In genomic region chr6:132819405-132820145, GRCh38 we compare ENCODE assay signal across 9 cellular contexts. TPM values are rescaled to one million over a fixed set of nuclear protein-coding genes. Genes with fewer than 3 reads are reported as not detected.
DNase-seq lines count a peak whose midpoint lies in the region; ATAC-seq, FAIRE-seq and TF ChIP-seq lines count a peak whose summit lies in the region.
"Had no signal": no experiment of that assay in that cellular context is flagged by ENCODE, and none has a peak within 500 bp of the region (broad histone marks: within the 10 kb centered on the region; RNA-seq: fewer than 3 reads in every experiment).

No MANE protein-coding gene starts in this region.

- H3K4me3 ChIP-seq in OCI-LY7 (ENCODE audit: low read depth, low read length, poor library complexity, severe bottlenecking), result no peak overlapping the region
- H3K4me3 ChIP-seq in kidney (ENCODE audit: low read length in 2 of 2), result no peak overlapping the region

- no peaks in the 10 kb centered on the region for H3K27me3 Mint-ChIP-seq in activated naive CD4-positive, alpha-beta T cell treated with anti-CD3 and anti-CD28 coated beads, Interleukin-2, amount 50 U/mL, for 24 hours
- no peaks in the 10 kb centered on the region for H3K27me3 Mint-ChIP-seq in effector memory CD8-positive, alpha-beta T cell

- H3K9me3 Mint-ChIP-seq in activated naive CD4-positive, alpha-beta T cell treated with anti-CD3 and anti-CD28 coated beads, Interleukin-2, amount 50 U/mL, for 24 hours, result no peaks in the 10 kb centered on the region
- no peaks in the 10 kb centered on the region for H3K9me3 Mint-ChIP-seq in effector memory CD8-positive, alpha-beta T cell

- peak overlapping the region; percentile 99 for H3K27ac Mint-ChIP-seq in activated naive CD4-positive, alpha-beta T cell treated with anti-CD3 and anti-CD28 coated beads, Interleukin-2, amount 50 U/mL, for 24 hours
- peak overlapping the region; percentile 68 to 79 for H3K27ac Mint-ChIP-seq in effector memory CD8-positive, alpha-beta T cell

- FAIRE-seq in kidney (lab: Jason Lieb, UNC), result no peak

- no peak for TF ChIP-seq CTCF in OCI-LY7 (conservative IDR thresholded peaks at IDR 0.05; ENCODE audit: low read length)
- TF ChIP-seq CTCF in kidney (IDR thresholded peaks at IDR 0.05; ENCODE audit: borderline replicate concordance, extremely low read depth, insufficient read depth), result no peak

- H3K79me2 ChIP-seq in OCI-LY7 (ENCODE audit: insufficient read depth, low read depth, low read length), result peaks cover 34% of the 10 kb centered on the region

- H3K9ac ChIP-seq in kidney (ENCODE audit: low read length in 2 of 2), result no peak overlapping the region

- peaks cover 51% of the 10 kb centered on the region for H4K20me1 ChIP-seq in OCI-LY7 (ENCODE audit: insufficient read depth, low read length)

- peaks cover 51% of the 10 kb centered on the region for H3K4me1 Mint-ChIP-seq in activated naive CD4-positive, alpha-beta T cell treated with anti-CD3 and anti-CD28 coated beads, Interleukin-2, amount 50 U/mL, for 24 hours
- H3K4me1 Mint-ChIP-seq in effector memory CD8-positive, alpha-beta T cell (ENCODE audit: low read depth in 2 of 2), result peaks cover 43 to 51% of the 10 kb centered on the region in 2 donors

- POLR2A ChIA-PET in OCI-LY7 (lab: Charles Lee), result interaction anchor here (0.7 to 1.4 kb wide), 3 partner anchors 10 to 731 kb away, joined by 3 to 4 read pairs (median 3); no protein-coding TSS in a partner anchor

- BruUV-seq in OCI-LY7 (replicated peaks; lab: Mats Ljungman, UMichigan), result no TSS peak

- ATAC-seq in effector memory CD8-positive, alpha-beta T cell (replicated peaks), result no peak
- peak; percentile 53 for ATAC-seq in stimulated activated naive CD8-positive, alpha-beta T cell treated with anti-CD3 and anti-CD28 coated beads, Interleukin-15, Interleukin-2, amounts not matched to agents 100 U/mL and 50 U/mL, for 24 hours
- ATAC-seq in HG02973 (IDR thresholded peaks at IDR 0.05; ENCODE audit: unreplicated experiment), result no peak

- no peak overlapping the region for H3K4me2 ChIP-seq in OCI-LY7 (ENCODE audit: low read length)

- peaks cover 42% of the 10 kb centered on the region for H3K36me3 Mint-ChIP-seq in activated naive CD4-positive, alpha-beta T cell treated with anti-CD3 and anti-CD28 coated beads, Interleukin-2, amount 50 U/mL, for 24 hours
- H3K36me3 Mint-ChIP-seq in effector memory CD8-positive, alpha-beta T cell (ENCODE audit: insufficient read depth), result peaks cover 70% of the 10 kb centered on the region

- H3K27ac ChIP-seq in OCI-LY7 (ENCODE audit: low read depth, low read length, poor library complexity, severe bottlenecking) (peak overlapping the region; percentile 23), kidney (ENCODE audit: low read depth in 2 of 2, low read length in 2 of 2) (no peak overlapping the region)

- peaks cover 53% of the 10 kb centered on the region for H3K36me3 ChIP-seq in OCI-LY7 (ENCODE audit: insufficient read depth, low read length)
- H3K36me3 ChIP-seq in kidney (ENCODE audit: control insufficient read depth in 1 of 2, insufficient read depth in 2 of 2, low read length in 2 of 2), result peaks cover 18 to 25% of the 10 kb centered on the region in 2 donors

- H3K9me3 ChIP-seq in OCI-LY7 (ENCODE audit: low read length), result no peaks in the 10 kb centered on the region
- no peaks in the 10 kb centered on the region for H3K9me3 ChIP-seq in kidney (ENCODE audit: control insufficient read depth in 1 of 2, low read length in 2 of 2)

- CTCF ChIA-PET in OCI-LY7 (lab: Charles Lee; ENCODE audit: unreplicated experiment), result no interaction called here

- H3K4me1 ChIP-seq in OCI-LY7 (ENCODE audit: insufficient read depth, low read length, poor library complexity, severe bottlenecking) (peaks cover 37% of the 10 kb centered on the region), kidney (ENCODE audit: control insufficient read depth in 1 of 2, insufficient read depth in 1 of 2, low read depth in 1 of 2, low read length in 2 of 2) (peaks cover 8 to 15% of the 10 kb centered on the region in 2 donors)

- H3K4me3 Mint-ChIP-seq in activated naive CD4-positive, alpha-beta T cell treated with anti-CD3 and anti-CD28 coated beads, Interleukin-2, amount 50 U/mL, for 24 hours, result peak overlapping the region; percentile 97
- H3K4me3 Mint-ChIP-seq in effector memory CD8-positive, alpha-beta T cell, result no peak overlapping the region

- no peaks in the 10 kb centered on the region for H3K9me2 ChIP-seq in OCI-LY7 (ENCODE audit: insufficient read depth, low read length)

- DNase-seq in activated naive CD4-positive, alpha-beta T cell (lab: John Stamatoyannopoulos, UW), result no peak
- DNase-seq in OCI-LY7 (ENCODE audit: low spot score) (peak; percentile 19), NCI-H446 treated with DMSO at 0.1 percent for 48 hours (lab: John Stamatoyannopoulos, UW) (no peak), kidney (no peak)
- no peak for DNase-seq in effector memory CD8-positive, alpha-beta T cell
- DNase-seq in stimulated activated naive CD8-positive, alpha-beta T cell treated with anti-CD3 and anti-CD28 coated beads, Interleukin-15, Interleukin-2, amounts not matched to agents 100 U/mL and 50 U/mL, for 24 hours, result peak; percentile 29
- DNase-seq: NCI-H187 had no signal

- intact Hi-C loops in OCI-LY7 (cut with micrococcal nuclease; ENCODE audit: unreplicated experiment), result loop anchor here (2.0 to 10.0 kb wide), 3 partner anchors 289 to 1135 kb away; partner anchors contain the start of gene TBPL1
- intact Hi-C loops in kidney (cut with DNase I), result loop anchor here (10.0 kb wide), 1 partner anchor 695 kb away; no protein-coding TSS in a partner anchor

- H2AFZ ChIP-seq in OCI-LY7 (ENCODE audit: low read length), result no peak overlapping the region

RNA-seq across cellular contexts. Expression of gene RPS12, which starts 5.2 kb away (rescaled TPM):
- total RNA-seq in OCI-LY7 (2014; rRNA removed; shearing (Covaris generic)), result 2,324 and 2,945 TPM in 2 replicates
- total RNA-seq in OCI-LY7 (2022), result 1,739 and 1,804 TPM in 2 replicates
- total RNA-seq in kidney, result 919 TPM
- polyA plus RNA-seq in kidney (ENCODE audit: insufficient read depth, low read depth, low replicate concordance), result 1,813 TPM

RNA-seq across cellular contexts. Expression of gene SLC18B1, which starts 21.1 kb away (rescaled TPM):
- total RNA-seq in OCI-LY7 (2014; rRNA removed; shearing (Covaris generic)), result 5.0 and 6.0 TPM in 2 replicates
- total RNA-seq in OCI-LY7 (2022), result 5.8 and 7.5 TPM in 2 replicates
- total RNA-seq in kidney, result 17.2 TPM
- polyA plus RNA-seq in kidney (ENCODE audit: insufficient read depth, low read depth, low replicate concordance), result 16.9 TPM

Comparison
In these comparisons a context has a peak if more than half of its experiments do, and no peak if none do; other contexts are left out.
1. DNase-seq: peak in OCI-LY7 (single experiment) and stimulated activated naive CD8-positive, alpha-beta T cell treated with anti-CD3 and anti-CD28 coated beads, Interleukin-15, Interleukin-2, amounts not matched to agents 100 U/mL and 50 U/mL, for 24 hours (single experiment); none in activated naive CD4-positive, alpha-beta T cell (0 of 4), effector memory CD8-positive, alpha-beta T cell (0 of 3), NCI-H446 treated with DMSO at 0.1 percent for 48 hours (single experiment) and kidney (single experiment).